Comparison of ENCODE assay signal across 8 cellular contexts in the genomic region with DNA sequence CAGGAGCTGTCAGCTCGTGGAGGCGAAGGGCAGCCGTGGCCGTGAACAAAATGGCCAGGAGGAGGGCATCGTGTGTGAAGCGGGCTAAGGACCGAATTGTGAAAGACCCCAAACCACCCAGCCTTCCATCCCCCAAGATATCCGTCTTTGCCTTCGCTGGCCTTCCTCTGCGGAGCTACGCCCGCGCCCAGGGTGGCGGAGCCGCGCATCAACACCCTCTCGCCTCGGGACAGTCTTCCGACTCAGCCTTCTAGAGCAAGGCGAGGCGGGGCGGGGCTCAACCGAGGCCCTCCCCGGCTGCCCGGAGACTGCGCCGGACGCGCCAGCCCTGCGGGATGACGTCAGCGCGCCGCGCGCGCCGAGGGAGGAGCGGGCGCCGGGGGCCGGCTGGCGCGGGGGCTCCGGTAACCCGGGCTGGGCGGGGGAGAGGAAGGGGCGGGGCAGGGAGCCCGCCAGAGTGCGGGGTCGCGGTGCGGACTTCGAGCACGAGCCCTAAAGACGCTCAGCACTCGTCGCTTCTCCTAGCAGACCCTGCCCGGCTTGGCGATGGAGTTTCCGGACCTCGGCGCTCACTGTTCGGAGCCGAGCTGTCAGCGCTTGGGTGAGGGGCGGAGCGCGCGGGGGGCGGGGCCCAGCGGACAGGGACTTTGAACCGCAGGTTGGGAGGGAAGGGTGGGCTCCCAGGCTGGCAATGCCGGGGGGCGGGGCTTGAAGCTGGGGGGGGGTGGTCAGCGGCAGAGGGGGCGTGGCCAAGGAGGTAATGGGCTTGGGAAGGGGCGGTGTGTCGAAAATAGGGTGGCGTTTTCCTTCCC. TPM values are rescaled to one million over a fixed set of nuclear protein-coding genes. Genes with fewer than 3 reads are reported as not detected.
DNase-seq lines count a peak whose midpoint lies in the region; ATAC-seq and TF ChIP-seq lines count a peak whose summit lies in the region.

A gene with protein sequence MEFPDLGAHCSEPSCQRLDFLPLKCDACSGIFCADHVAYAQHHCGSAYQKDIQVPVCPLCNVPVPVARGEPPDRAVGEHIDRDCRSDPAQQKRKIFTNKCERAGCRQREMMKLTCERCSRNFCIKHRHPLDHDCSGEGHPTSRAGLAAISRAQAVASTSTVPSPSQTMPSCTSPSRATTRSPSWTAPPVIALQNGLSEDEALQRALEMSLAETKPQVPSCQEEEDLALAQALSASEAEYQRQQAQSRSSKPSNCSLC (plus strand): TSS at position 341 of the 812 bp plus-strand sequence. CDS start 206 bp downstream, at position 547.

- H3K36me3 ChIP-seq in ascending aorta, result peaks cover 22 to 23% of the 10 kb centered on the region in 2 donors
- peaks cover 0 to 6% of the 10 kb centered on the region in 2 donors for H3K36me3 ChIP-seq in aorta (ENCODE audit: control insufficient read depth in 1 of 2, insufficient read depth in 2 of 2, low read length in 1 of 2)

- no peaks in the 10 kb centered on the region for H3K27me3 ChIP-seq in ascending aorta
- H3K27me3 ChIP-seq in right cardiac atrium (ENCODE audit: control insufficient read depth, insufficient read depth), result no peaks in the 10 kb centered on the region
- H3K27me3 ChIP-seq in aorta (ENCODE audit: control insufficient read depth in 1 of 2, insufficient read depth in 2 of 2, low read length in 1 of 2), result no peaks in the 10 kb centered on the region

- H3K4me3 Mint-ChIP-seq in T-helper 2 cell treated with Interferon-gamma antibody and Interleukin-4, amounts not matched to agents 5 μg/mL and 100 μg/mL, for 36 hours, result peak within 1 kb of the TSS; percentile 86

- DNase-seq in NCI-H2029 (lab: John Stamatoyannopoulos, UW) (peak; percentile 92), ascending aorta (ENCODE audit: low spot score in 2 of 2) (peak; percentile 83 to 97), right cardiac atrium (peak; percentile 96 to 99 (median 98)), renal cortical epithelial cell (ENCODE audit: low read depth) (peak; percentile 76), aorta (peak; percentile 97 to 98)
- DNase-seq in T-helper 2 cell treated with Interferon-gamma antibody and Interleukin-4, amounts not matched to agents 5 μg/mL and 100 μg/mL, for 36 hours (ENCODE audit: low spot score), result peak; percentile 96

- peak within 1 kb of the TSS; percentile 94 for H3K27ac Mint-ChIP-seq in T-helper 2 cell treated with Interferon-gamma antibody and Interleukin-4, amounts not matched to agents 5 μg/mL and 100 μg/mL, for 36 hours

- H3K36me3 Mint-ChIP-seq in T-helper 2 cell treated with Interferon-gamma antibody and Interleukin-4, amounts not matched to agents 5 μg/mL and 100 μg/mL, for 36 hours (ENCODE audit: low read depth), result peaks cover 24% of the 10 kb centered on the region

- WGBS in right cardiac atrium, result under 1% methylated on average over 80 of the region's 80 CpGs
- WGBS in aorta, 2 donors, result 0 to 1% methylated on average over 46 to 80 of the region's 80 CpGs

- H3K4me1 ChIP-seq in ascending aorta (peaks cover 0 to 6% of the 10 kb centered on the region in 2 donors), right cardiac atrium (ENCODE audit: control insufficient read depth, insufficient read depth, low read length) (peaks cover 10% of the 10 kb centered on the region), aorta (ENCODE audit: control insufficient read depth in 1 of 2, insufficient read depth in 2 of 2, low read length in 2 of 2) (no peaks in the 10 kb centered on the region)

- peak within 1 kb of the TSS; percentile 86 to 90 for H3K4me3 ChIP-seq in ascending aorta
- peak within 1 kb of the TSS; percentile 59 for H3K4me3 ChIP-seq in right cardiac atrium (ENCODE audit: low read length)
- peak within 1 kb of the TSS; percentile 31 to 55 for H3K4me3 ChIP-seq in aorta (ENCODE audit: low read length in 2 of 2)

- intact Hi-C loops in ascending aorta (cut with DNase I) (loop anchor here (1.0 to 2.0 kb wide), 7 partner anchors 12 to 182 kb away; a partner anchor contains a TSS), right cardiac atrium (cut with DNase I) (loop anchor here in 1 of 4 donors (5.0 kb wide), 1 partner anchor 34 kb away; a partner anchor contains a TSS), aorta (cut with DNase I) (loop anchor here in 1 of 2 donors (1.0 kb wide), 1 partner anchor 28 kb away; a partner anchor contains a TSS)

- H3K4me1 Mint-ChIP-seq in T-helper 2 cell treated with Interferon-gamma antibody and Interleukin-4, amounts not matched to agents 5 μg/mL and 100 μg/mL, for 36 hours (ENCODE audit: low read depth), result peaks cover 34% of the 10 kb centered on the region

- H3K9me3 ChIP-seq in ascending aorta, result no peaks in the 10 kb centered on the region
- H3K9me3 ChIP-seq in right cardiac atrium (ENCODE audit: control insufficient read depth, low read length), result no peaks in the 10 kb centered on the region
- no peaks in the 10 kb centered on the region for H3K9me3 ChIP-seq in aorta (ENCODE audit: control insufficient read depth, low read length)

- ATAC-seq in GM18508 (IDR thresholded peaks at IDR 0.05; ENCODE audit: insufficient read depth, unreplicated experiment) (peak; percentile 69), HG02981 (IDR thresholded peaks at IDR 0.05; ENCODE audit: unreplicated experiment) (peak; percentile 98), right cardiac atrium (peak; percentile 97 to 98), aorta (ENCODE audit: low FRiP score) (peak; percentile 97)

- peak within 1 kb of the TSS; percentile 91 to 99 for H3K27ac ChIP-seq in ascending aorta
- peak within 1 kb of the TSS; percentile 92 for H3K27ac ChIP-seq in right cardiac atrium (ENCODE audit: low read length)
- peak within 1 kb of the TSS; percentile 58 to 61 for H3K27ac ChIP-seq in aorta (ENCODE audit: low read depth in 1 of 2, low read length in 2 of 2)

- no peaks in the 10 kb centered on the region for H3K27me3 Mint-ChIP-seq in T-helper 2 cell treated with Interferon-gamma antibody and Interleukin-4, amounts not matched to agents 5 μg/mL and 100 μg/mL, for 36 hours (ENCODE audit: low read depth)

- peak; percentile 9 to 34 (median 17) for TF ChIP-seq CTCF in ascending aorta (IDR thresholded peaks at IDR 0.05)

- peaks cover 4% of the 10 kb centered on the region for H3K9me3 Mint-ChIP-seq in T-helper 2 cell treated with Interferon-gamma antibody and Interleukin-4, amounts not matched to agents 5 μg/mL and 100 μg/mL, for 36 hours

RNA-seq across cellular contexts. Expression of the gene that starts here (rescaled TPM):
- 225 TPM for total RNA-seq in ascending aorta
- 10 to 100 TPM; 21.8 to 28.9 (median 22.8) TPM for total RNA-seq in right cardiac atrium
- 23.9 TPM for polyA plus RNA-seq in right cardiac atrium
- 18.4 and 30.9 TPM in 2 replicates for total RNA-seq in renal cortical epithelial cell
- 10 to 100 TPM; 40.7 to 43.6 TPM for total RNA-seq in aorta
- polyA plus RNA-seq in aorta, result 10 to 100 TPM; 30.2 to 73.4 TPM

Comparison
In these comparisons a context has a peak if more than half of its experiments do, and no peak if none do; other contexts are left out.
1. Peak in every context shown above with its lines: DNase-seq, ATAC-seq, H3K4me3 ChIP-seq and H3K27ac ChIP-seq.